Comparison of ENCODE assay signal across 8 cellular contexts in the genomic region with DNA sequence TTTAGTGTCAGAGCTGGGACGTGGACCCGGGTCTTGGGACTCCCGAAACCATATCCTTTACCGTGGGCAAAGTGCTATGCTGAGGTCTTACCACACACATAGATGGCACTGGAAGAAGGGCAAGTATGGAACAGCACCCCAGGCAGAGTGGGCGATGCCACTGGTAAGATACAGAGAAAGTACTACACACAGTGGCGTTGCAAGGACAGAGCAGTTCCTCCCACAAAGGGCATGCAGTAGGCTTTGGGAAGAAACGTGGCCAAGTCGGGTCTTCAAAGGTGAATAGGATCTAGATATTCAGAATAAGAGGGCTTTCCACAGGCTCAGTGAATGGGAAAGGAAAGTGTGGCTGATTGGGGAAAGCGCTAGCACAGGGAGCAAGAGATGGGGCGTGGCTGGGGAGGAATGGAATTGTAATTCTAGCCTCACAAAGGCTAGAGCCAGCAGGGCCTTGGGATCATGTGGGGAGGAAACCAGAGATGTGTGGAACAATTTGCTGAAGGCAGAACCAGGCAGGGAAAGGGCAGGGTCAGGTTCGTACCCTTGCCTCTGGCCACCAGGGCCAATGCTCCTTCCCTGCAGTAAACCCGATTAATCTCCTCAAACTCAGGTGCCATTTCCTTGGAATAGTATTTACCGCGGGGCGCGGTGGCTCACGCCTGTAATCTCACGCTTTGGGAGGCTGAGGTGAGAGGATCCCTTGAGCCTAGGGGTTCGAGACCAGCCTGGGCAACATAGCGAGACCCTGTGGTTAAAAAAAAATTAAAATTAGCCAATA. TPM values are rescaled to one million over a fixed set of nuclear protein-coding genes. Genes with fewer than 3 reads are reported as not detected.
DNase-seq lines count a peak whose midpoint lies in the region; ATAC-seq and TF ChIP-seq lines count a peak whose summit lies in the region.

No MANE protein-coding gene starts in this region.

- H3K9me3 ChIP-seq in WERI-Rb-1 (ENCODE audit: severe bottlenecking): no peaks in the 10 kb centered on the region

- ATAC-seq in activated CD8-positive, alpha-beta memory T cell treated with anti-CD3 and anti-CD28 coated beads, Interleukin-2, amount 10 ng/mL, durations not matched to agents 7 days and 5 days: no peak

- no peaks in the 10 kb centered on the region for H3K36me3 ChIP-seq in WERI-Rb-1

- H3K4me1 Mint-ChIP-seq in activated CD8-positive, alpha-beta memory T cell treated with anti-CD3 and anti-CD28 coated beads, Interleukin-2, amount 10 ng/mL, durations not matched to agents 7 days and 5 days: peaks cover 71% of the 10 kb centered on the region

- DNase-seq in activated CD8-positive, alpha-beta memory T cell treated with anti-CD3 and anti-CD28 coated beads, Interleukin-2, amount 10 ng/mL, durations not matched to agents 7 days and 5 days: no peak
- DNase-seq in activated CD8-positive, alpha-beta memory T cell treated with anti-CD3 and anti-CD28 coated beads, Interleukin-2, amount 50 U/mL, for 48 hours: no peak
- no peak for DNase-seq in WERI-Rb-1
- DNase-seq in foreskin melanocyte: peak; percentile 89
- DNase-seq in pons (ENCODE audit: low spot score): peak; percentile 72
- no peak for DNase-seq in NCI-H2196 (lab: John Stamatoyannopoulos, UW; ENCODE audit: unreplicated experiment)
- DNase-seq in NCI-H1930 (lab: John Stamatoyannopoulos, UW): no peak
- no peak for DNase-seq in GF-D8 (lab: John Stamatoyannopoulos, UW)

- H3K27me3 Mint-ChIP-seq in activated CD8-positive, alpha-beta memory T cell treated with anti-CD3 and anti-CD28 coated beads, Interleukin-2, amount 10 ng/mL, durations not matched to agents 7 days and 5 days: no peaks in the 10 kb centered on the region

- peak overlapping the region; percentile 95 for H3K27ac ChIP-seq in WERI-Rb-1

- TF ChIP-seq CTCF in WERI-Rb-1 (IDR thresholded peaks at IDR 0.05; ENCODE audit: low read depth, low read length): no peak

- CTCF ChIA-PET in activated CD8-positive, alpha-beta memory T cell treated with anti-CD3 and anti-CD28 coated beads, Interleukin-2, amount 10 ng/mL, durations not matched to agents 7 days and 5 days (lab: Charles Lee): interaction anchor here (1.0 to 6.1 kb wide), 10 partner anchors 8 to 399 kb away, joined by 3 to 66 read pairs (median 6); a partner anchor contains a TSS

- peak overlapping the region; percentile 64; the same call in 1 of the 2 replicates for H3K4me3 ChIP-seq in WERI-Rb-1 (ENCODE audit: low read depth, low read length)

- no peaks in the 10 kb centered on the region for H3K36me3 Mint-ChIP-seq in activated CD8-positive, alpha-beta memory T cell treated with anti-CD3 and anti-CD28 coated beads, Interleukin-2, amount 10 ng/mL, durations not matched to agents 7 days and 5 days

- H3K4me3 Mint-ChIP-seq in activated CD8-positive, alpha-beta memory T cell treated with anti-CD3 and anti-CD28 coated beads, Interleukin-2, amount 10 ng/mL, durations not matched to agents 7 days and 5 days: peak overlapping the region; percentile 78

- H3K27ac Mint-ChIP-seq in activated CD8-positive, alpha-beta memory T cell treated with anti-CD3 and anti-CD28 coated beads, Interleukin-2, amount 10 ng/mL, durations not matched to agents 7 days and 5 days: peak overlapping the region; percentile 98

- no peaks in the 10 kb centered on the region for H3K27me3 ChIP-seq in WERI-Rb-1 (ENCODE audit: insufficient read depth, low read depth, severe bottlenecking)

- H3K9me3 Mint-ChIP-seq in activated CD8-positive, alpha-beta memory T cell treated with anti-CD3 and anti-CD28 coated beads, Interleukin-2, amount 10 ng/mL, durations not matched to agents 7 days and 5 days (ENCODE audit: low read depth): no peaks in the 10 kb centered on the region

RNA-seq across cellular contexts. Expression of a gene that starts 36.0 kb away (rescaled TPM):
- total RNA-seq in activated CD8-positive, alpha-beta memory T cell treated with anti-CD3 and anti-CD28 coated beads, Interleukin-2, amount 10 ng/mL, durations not matched to agents 7 days and 5 days: 100 to 1,000 TPM; 429 to 464 TPM

Comparison
In these comparisons a context has a peak if more than half of its experiments do, and no peak if none do; other contexts are left out.
1. DNase-seq: peak in foreskin melanocyte (single experiment) and pons (single experiment); none in activated CD8-positive, alpha-beta memory T cell treated with anti-CD3 and anti-CD28 coated beads, Interleukin-2, amount 10 ng/mL, durations not matched to agents 7 days and 5 days (single experiment), activated CD8-positive, alpha-beta memory T cell treated with anti-CD3 and anti-CD28 coated beads, Interleukin-2, amount 50 U/mL, for 48 hours (single experiment), WERI-Rb-1 (single experiment), NCI-H2196 (single experiment), NCI-H1930 (0 of 2) and GF-D8 (single experiment).